In the genomic region with DNA sequence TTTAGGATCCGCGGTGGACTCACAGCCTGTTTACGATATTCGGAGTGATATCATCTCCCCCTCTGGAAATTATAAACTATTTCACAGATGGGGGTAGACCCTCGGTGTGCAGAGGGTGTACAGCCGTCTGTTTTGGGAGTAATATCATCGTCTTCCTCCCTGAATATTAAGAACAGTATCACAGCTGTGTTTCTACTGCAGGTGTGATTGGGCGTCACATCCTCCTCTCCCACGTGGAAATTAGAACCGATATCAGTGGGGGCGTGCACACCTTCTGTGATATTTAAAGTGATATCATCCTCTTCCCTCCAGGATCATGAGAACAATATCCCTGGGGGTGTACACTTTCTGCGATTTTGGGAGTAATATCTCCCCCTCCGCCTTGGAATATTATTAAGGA, we compare ENCODE assay signal across 9 cellular contexts. TPM values are rescaled to one million over a fixed set of nuclear protein-coding genes. Genes with fewer than 3 reads are reported as not detected.
"Had no signal": no experiment of that assay in that cellular context is flagged by ENCODE, and none has a peak within 500 bp of the region (broad histone marks: within the 10 kb centered on the region; RNA-seq: fewer than 3 reads in every experiment).

No MANE protein-coding gene starts in this region.

RNA-seq across cellular contexts. Expression of a gene that starts 19.2 kb away (rescaled TPM):
- total RNA-seq: activated CD8-positive, alpha-beta memory T cell treated with anti-CD3 and anti-CD28 coated beads for 36 hours; ascending aorta; body of pancreas; bronchial epithelial cell; chondrocyte; K562; Right ventricle myocardium superior; T-helper 2 cell treated with Interferon-gamma antibody and Interleukin-4, amounts not matched to agents 100 ng/mL and 5 ng/mL, for 36 hours had no signal
- polyA plus RNA-seq: K562, SK-N-SH had no signal
